In genomic region chr3:111484666-111485065, GRCh38 we compare ENCODE assay signal across 17 cellular contexts. TPM values are rescaled to one million over a fixed set of nuclear protein-coding genes. Genes with fewer than 3 reads are reported as not detected.
DNase-seq lines count a peak whose midpoint lies in the region; ATAC-seq, FAIRE-seq and TF ChIP-seq lines count a peak whose summit lies in the region.
"Had no signal": no experiment of that assay in that cellular context is flagged by ENCODE, and none has a peak within 500 bp of the region (broad histone marks: within the 10 kb centered on the region; RNA-seq: fewer than 3 reads in every experiment).

No MANE protein-coding gene starts in this region.

- no peaks in the 10 kb centered on the region for H3K4me1 Mint-ChIP-seq in Calu3 (ENCODE audit: low read depth, unreplicated experiment)
- H3K4me1 Mint-ChIP-seq: naive thymus-derived CD4-positive, alpha-beta T cell had no signal

- CTCF ChIA-PET in Calu3 (lab: Charles Lee) = no interaction called here

- FAIRE-seq in urothelium cell line (lab: Jason Lieb, UNC) = no peak
- FAIRE-seq: bronchial epithelial cell, GM19239 had no signal

- no peaks in the 10 kb centered on the region for H3K36me3 Mint-ChIP-seq in Calu3 (ENCODE audit: insufficient read depth, unreplicated experiment)

- no peak overlapping the region for H3K27ac Mint-ChIP-seq in Calu3 (ENCODE audit: unreplicated experiment)
- H3K27ac Mint-ChIP-seq: activated CD8-positive, alpha-beta T cell treated with anti-CD3 and anti-CD28 coated beads, Interleukin-2, amount 10 ng/mL, durations not matched to agents 7 days and 5 days; naive thymus-derived CD4-positive, alpha-beta T cell had no signal

- intact Hi-C loops in Calu3 (cut with micrococcal nuclease; ENCODE audit: unreplicated experiment) = no loop called here

- no TSS peak for BruUV-seq in Calu3 (replicated peaks; lab: Mats Ljungman, UMichigan)

- no peak overlapping the region for H3K4me3 Mint-ChIP-seq in Calu3 (ENCODE audit: low read depth, unreplicated experiment)
- H3K4me3 Mint-ChIP-seq: activated CD8-positive, alpha-beta T cell treated with anti-CD3 and anti-CD28 coated beads, Interleukin-2, amount 10 ng/mL, durations not matched to agents 7 days and 5 days; naive thymus-derived CD4-positive, alpha-beta T cell had no signal

- no peak overlapping the region for H3K4me3 ChIP-seq in astrocyte of the spinal cord (ENCODE audit: low read depth, low read length)
- H3K4me3 ChIP-seq: tibial artery had no signal

- H3K27me3 Mint-ChIP-seq in Calu3 (ENCODE audit: unreplicated experiment) = no peaks in the 10 kb centered on the region
- H3K27me3 Mint-ChIP-seq: naive thymus-derived CD4-positive, alpha-beta T cell had no signal

- in situ Hi-C loops in astrocyte of the spinal cord (cut with HindIII; ENCODE audit: low sequenced_read_pairs) = no loop called here

- DNase-seq in DMS 273 (lab: John Stamatoyannopoulos, UW; ENCODE audit: unreplicated experiment) = peak; percentile 92
- peak; percentile 69 for DNase-seq in NCI-H2171 (lab: John Stamatoyannopoulos, UW)
- peak; percentile 26 for DNase-seq in astrocyte of the spinal cord (ENCODE audit: low read depth, low spot score)
- DNase-seq in myocyte (ENCODE audit: low read depth) = peak; percentile 18
- no peak for DNase-seq in NCI-H345 treated with DMSO at 0.1 percent for 48 hours (lab: John Stamatoyannopoulos, UW; ENCODE audit: unreplicated experiment)
- no peak for DNase-seq in urothelium cell line (ENCODE audit: low spot score)
- no peak for DNase-seq in Calu3
- DNase-seq: activated CD8-positive, alpha-beta T cell treated with anti-CD3 and anti-CD28 coated beads, Interleukin-2, amount 10 ng/mL, durations not matched to agents 7 days and 5 days; activated gamma-delta T cell; C1 segment of cervical spinal cord; glutamatergic neuron; naive thymus-derived CD4-positive, alpha-beta T cell; NCI-H1417 treated with DMSO at 0.1 percent for 48 hours; tibial artery had no signal

- TF ChIP-seq CTCF in astrocyte of the spinal cord (IDR thresholded peaks at IDR 0.05; ENCODE audit: low read depth, low read length) (no peak), Calu3 (IDR thresholded peaks at IDR 0.05; ENCODE audit: unreplicated experiment) (no peak)

- no peaks in the 10 kb centered on the region for H3K9me3 Mint-ChIP-seq in Calu3 (ENCODE audit: low read depth, unreplicated experiment)

- no peak for ATAC-seq in HG02938 (IDR thresholded peaks at IDR 0.05; ENCODE audit: unreplicated experiment)
- ATAC-seq: activated CD8-positive, alpha-beta T cell treated with anti-CD3 and anti-CD28 coated beads, Interleukin-2, amount 10 ng/mL, durations not matched to agents 7 days and 5 days; naive thymus-derived CD4-positive, alpha-beta T cell had no signal

RNA-seq across cellular contexts. Expression of gene CD96, which starts 57.3 kb away (rescaled TPM):
- total RNA-seq in myocyte (0.08 TPM in 1 of 2 replicates, not detected in the other), Calu3 (2022) (0.27 TPM in 1 of 2 replicates, not detected in the other)
- polyA plus RNA-seq in myocyte (2012) = 0.14 TPM
- total RNA-seq: bronchial epithelial cell had no signal

Comparison
In these comparisons a context has a peak if more than half of its experiments do, and no peak if none do; other contexts are left out.
1. DNase-seq: peak in DMS 273 (single experiment), NCI-H2171 (single experiment), astrocyte of the spinal cord (single experiment) and myocyte (single experiment); none in NCI-H345 treated with DMSO at 0.1 percent for 48 hours (single experiment), urothelium cell line (single experiment) and Calu3 (single experiment).